ENCODE assay signal across 8 cellular contexts in genomic region chr14:106741086-106741827, GRCh38.
DNase-seq lines count a peak whose midpoint lies in the region; ATAC-seq, FAIRE-seq and TF ChIP-seq lines count a peak whose summit lies in the region.
"Not testable (repeated sequence)": the region's sequence is repeated elsewhere in the genome, so short reads cannot be mapped to it uniquely, and the experiment has no call there.

No MANE protein-coding gene starts in this region.

- not testable (repeated sequence) for H4K8ac ChIP-seq in H1 (ENCODE audit: extremely low read depth, insufficient read depth, low read length)

- H2BK5ac ChIP-seq in H1 (ENCODE audit: low read depth, low read length): not testable (repeated sequence)

- not testable (repeated sequence) for H2BK15ac ChIP-seq in H1 (ENCODE audit: low read length)

- H2BK20ac ChIP-seq in H1 (ENCODE audit: low read length): not testable (repeated sequence)

- DNase-seq in GDM1 (lab: John Stamatoyannopoulos, UW) (peak; percentile 43), NCI-H748 (lab: John Stamatoyannopoulos, UW; ENCODE audit: unreplicated experiment) (peak; percentile 50), H1 (ENCODE audit: low read depth in 1 of 2, low spot score in 2 of 2) (peak in 1 of 2 experiments; percentile 39)
- peak; percentile 76 for DNase-seq in activated CD8-positive, alpha-beta memory T cell treated with anti-CD3 and anti-CD28 coated beads, Interleukin-2, amount 10 ng/mL, durations not matched to agents 7 days and 5 days
- peak; percentile 19 for DNase-seq in stimulated activated naive CD8-positive, alpha-beta T cell treated with anti-CD3 and anti-CD28 coated beads, Interleukin-15, Interleukin-2, amounts not matched to agents 100 U/mL and 50 U/mL, for 24 hours

- H3K4me1 Mint-ChIP-seq in activated CD8-positive, alpha-beta memory T cell treated with anti-CD3 and anti-CD28 coated beads, Interleukin-2, amount 10 ng/mL, durations not matched to agents 7 days and 5 days: not testable (repeated sequence)

- CTCF ChIA-PET in activated CD8-positive, alpha-beta memory T cell treated with anti-CD3 and anti-CD28 coated beads, Interleukin-2, amount 10 ng/mL, durations not matched to agents 7 days and 5 days (lab: Charles Lee): interaction anchor here (0.6 kb wide), 1 partner anchor 47 kb away, joined by 4 read pairs; no protein-coding TSS in a partner anchor
- CTCF ChIA-PET in H1 (lab: Charles Lee; ENCODE audit: partially characterized antibody): not testable (repeated sequence)

- not testable (repeated sequence) for H2AFZ ChIP-seq in H1 (ENCODE audit: low read length)

- not testable (repeated sequence) for TF ChIP-seq POLR2A in H1 (IDR thresholded peaks at IDR 0.05; ENCODE audit: control extremely low read depth in 1 of 2, low read depth in 2 of 2, low read length in 2 of 2)

- not testable (repeated sequence) for H3K23me2 ChIP-seq in H1 (ENCODE audit: low read depth, low read length)

- H2BK12ac ChIP-seq in H1 (ENCODE audit: low read depth, low read length): not testable (repeated sequence)

- not testable (repeated sequence) for H3K79me2 ChIP-seq in H1 (ENCODE audit: control insufficient read depth in 1 of 2, insufficient read depth in 2 of 2, low read length in 2 of 2)

- H3K18ac ChIP-seq in H1 (ENCODE audit: extremely low read depth, low read length): not testable (repeated sequence)

- not testable (repeated sequence) for H3K4me3 Mint-ChIP-seq in activated CD8-positive, alpha-beta memory T cell treated with anti-CD3 and anti-CD28 coated beads, Interleukin-2, amount 10 ng/mL, durations not matched to agents 7 days and 5 days

- TF ChIP-seq CTCF in H1 (IDR thresholded peaks at IDR 0.05; ENCODE audit: control extremely low read depth in 1 of 3, insufficient read depth in 1 of 3, low read depth in 1 of 3, low read length in 3 of 3): peak in 2 of 3 experiments; percentile 29 to 32; a peak in 3 of 4 replicates

- H3K27ac ChIP-seq in H1 (ENCODE audit: low read depth, low read length): not testable (repeated sequence)

- not testable (repeated sequence) for H3K27me3 Mint-ChIP-seq in activated CD8-positive, alpha-beta memory T cell treated with anti-CD3 and anti-CD28 coated beads, Interleukin-2, amount 10 ng/mL, durations not matched to agents 7 days and 5 days

- not testable (repeated sequence) for H2BK120ac ChIP-seq in H1 (replicated peaks; ENCODE audit: low read depth, low read length)

- not testable (repeated sequence) for H3K4ac ChIP-seq in H1 (replicated peaks; ENCODE audit: insufficient read length, low read depth, low read length)

- not testable (repeated sequence) for H3K9me3 Mint-ChIP-seq in activated CD8-positive, alpha-beta memory T cell treated with anti-CD3 and anti-CD28 coated beads, Interleukin-2, amount 10 ng/mL, durations not matched to agents 7 days and 5 days (ENCODE audit: low read depth)

- not testable (repeated sequence) for H4K5ac ChIP-seq in H1 (ENCODE audit: insufficient read length, low read depth, low read length)

- not testable (repeated sequence) for H3K36me3 Mint-ChIP-seq in activated CD8-positive, alpha-beta memory T cell treated with anti-CD3 and anti-CD28 coated beads, Interleukin-2, amount 10 ng/mL, durations not matched to agents 7 days and 5 days

- not testable (repeated sequence) for H4K91ac ChIP-seq in H1 (replicated peaks; ENCODE audit: insufficient read length, low read length)

- not testable (repeated sequence) for H3K36me3 ChIP-seq in H1 (ENCODE audit: control insufficient read depth in 2 of 4, insufficient read depth in 4 of 4, low read length in 3 of 4)

- peak overlapping the region; percentile 15 for H3K27ac Mint-ChIP-seq in activated CD8-positive, alpha-beta memory T cell treated with anti-CD3 and anti-CD28 coated beads, Interleukin-2, amount 10 ng/mL, durations not matched to agents 7 days and 5 days

- not testable (repeated sequence) for H3K14ac ChIP-seq in H1 (ENCODE audit: insufficient read length)

- TF ChIP-seq EP300 in H1 (IDR thresholded peaks at IDR 0.05; ENCODE audit: borderline replicate concordance in 1 of 2, low read depth in 2 of 2, low read length in 2 of 2): not testable (repeated sequence)

- H4K20me1 ChIP-seq in H1 (replicated peaks in 1 of 2; ENCODE audit: control insufficient read depth in 1 of 2, insufficient read depth in 2 of 2, low read length in 2 of 2): not testable (repeated sequence)

- not testable (repeated sequence) for H3K9ac ChIP-seq in H1 (replicated peaks in 1 of 4; ENCODE audit: extremely low read depth in 1 of 4, low read depth in 3 of 4, low read length in 3 of 4)

- POLR2A ChIA-PET in H1 (lab: Charles Lee; ENCODE audit: partially characterized antibody): not testable (repeated sequence)

- H3K4me3 ChIP-seq in H1 (ENCODE audit: extremely low read depth in 1 of 4, insufficient read depth in 2 of 4, low read depth in 3 of 4, low read length in 4 of 4): not testable (repeated sequence)

- H3K9me3 ChIP-seq in H1 (ENCODE audit: insufficient read depth in 2 of 2, low read depth in 1 of 2, low read length in 1 of 2): peaks cover 5 to 33% of the 10 kb centered on the region in 2 experiments; a peak in 3 of 4 replicates

- 54% methylated on average over 10 of the region's 16 CpGs; no CpG with 5 or more reads in 1 of the 2 experiments for WGBS in H1 (ENCODE audit: extremely low coverage in 1 of 2, insufficient coverage in 1 of 2, insufficient read length in 1 of 2, insufficient replicate concordance in 2 of 2, low coverage in 1 of 2, low lambda C conversion rate in 2 of 2, missing lambda C conversion rate in 1 of 2), 2 experiments

- H3K4me2 ChIP-seq in H1 (ENCODE audit: insufficient read depth in 1 of 2, low read depth in 2 of 2, low read length in 2 of 2): not testable (repeated sequence)

- H3K4me1 ChIP-seq in H1 (replicated peaks in 1 of 4; ENCODE audit: control insufficient read depth in 3 of 4, insufficient read depth in 4 of 4, low read length in 3 of 4): not testable (repeated sequence)

- H3K27me3 ChIP-seq in H1 (replicated peaks in 1 of 4; ENCODE audit: control insufficient read depth in 3 of 4, extremely low read depth in 1 of 4, insufficient read depth in 3 of 4, low read length in 3 of 4): not testable (repeated sequence)

- H3K56ac ChIP-seq in H1 (replicated peaks; ENCODE audit: insufficient read length, low read depth, low read length): not testable (repeated sequence)

- H3K23ac ChIP-seq in H1 (ENCODE audit: insufficient read length): not testable (repeated sequence)

- H2AK5ac ChIP-seq in H1 (ENCODE audit: low read depth, low read length): not testable (repeated sequence)

- not testable (repeated sequence) for TF ChIP-seq RAD21 in H1 (IDR thresholded peaks at IDR 0.05 in 1 of 2, conservative IDR thresholded peaks at IDR 0.05 in 1 of 2; ENCODE audit: low read depth in 2 of 2, low read length in 2 of 2)

- peak; percentile 67 for ATAC-seq in GM19351 (IDR thresholded peaks at IDR 0.05; ENCODE audit: unreplicated experiment)
- peak; percentile 68 for ATAC-seq in HG02610 (IDR thresholded peaks at IDR 0.05; ENCODE audit: unreplicated experiment)
- peak; percentile 59 for ATAC-seq in HG03378 (IDR thresholded peaks at IDR 0.05; ENCODE audit: unreplicated experiment)
- peak; percentile 89 for ATAC-seq in activated CD8-positive, alpha-beta memory T cell treated with anti-CD3 and anti-CD28 coated beads, Interleukin-2, amount 10 ng/mL, durations not matched to agents 7 days and 5 days
- not testable (repeated sequence) for ATAC-seq in stimulated activated naive CD8-positive, alpha-beta T cell treated with anti-CD3 and anti-CD28 coated beads, Interleukin-15, Interleukin-2, amounts not matched to agents 100 U/mL and 50 U/mL, for 24 hours

- not testable (repeated sequence) for H3K79me1 ChIP-seq in H1 (ENCODE audit: low read depth, low read length)

- FAIRE-seq in H1 (lab: Jason Lieb, UNC): not testable (repeated sequence)
